In genomic region chr1:109373051-109373593, GRCh38 we compare ENCODE assay signal across 11 cellular contexts. TPM values are rescaled to one million over a fixed set of nuclear protein-coding genes. Genes with fewer than 3 reads are reported as not detected.
DNase-seq lines count a peak whose midpoint lies in the region; ATAC-seq and TF ChIP-seq lines count a peak whose summit lies in the region.
"Had no signal": no experiment of that assay in that cellular context is flagged by ENCODE, and none has a peak within 500 bp of the region (broad histone marks: within the 10 kb centered on the region; RNA-seq: fewer than 3 reads in every experiment).

No MANE protein-coding gene starts in this region.

- TF ChIP-seq CTCF in uterus (IDR thresholded peaks at IDR 0.05): no peak

- no peak overlapping the region for H3K4ac ChIP-seq in mesenchymal stem cell (ENCODE audit: low read depth in 1 of 2, low read length in 2 of 2)

- TF ChIP-seq POLR2A in uterus (IDR thresholded peaks at IDR 0.05): no peak

- H3K4me3 ChIP-seq in mesenchymal stem cell (ENCODE audit: insufficient read depth in 1 of 2, low read depth in 1 of 2, low read length in 2 of 2) (no peak overlapping the region), uterus (no peak overlapping the region)

- intact Hi-C loops in uterus (cut with DNase I; ENCODE audit: low total_unique reads): no loop called here

- ATAC-seq in activated CD8-positive, alpha-beta memory T cell treated with anti-CD3 and anti-CD28 coated beads, Interleukin-2, amount 10 ng/mL, durations not matched to agents 7 days and 5 days: peak; percentile 23
- ATAC-seq: PC-3 had no signal

- H3K36me3 ChIP-seq in mesenchymal stem cell (ENCODE audit: control insufficient read depth in 1 of 2, insufficient read depth in 2 of 2, low read depth in 1 of 2, low read length in 2 of 2): no peaks in the 10 kb centered on the region
- no peaks in the 10 kb centered on the region for H3K36me3 ChIP-seq in uterus

- H3K79me1 ChIP-seq in mesenchymal stem cell (replicated peaks; ENCODE audit: low read length, poor library complexity, severe bottlenecking): peaks cover 8% of the 10 kb centered on the region

- H3K9ac ChIP-seq in mesenchymal stem cell (ENCODE audit: low read length): no peak overlapping the region

- H3K4me1 Mint-ChIP-seq in activated CD8-positive, alpha-beta memory T cell treated with anti-CD3 and anti-CD28 coated beads, Interleukin-2, amount 10 ng/mL, durations not matched to agents 7 days and 5 days: peaks cover 46% of the 10 kb centered on the region

- peaks cover 8% of the 10 kb centered on the region for H3K36me3 Mint-ChIP-seq in activated CD8-positive, alpha-beta memory T cell treated with anti-CD3 and anti-CD28 coated beads, Interleukin-2, amount 10 ng/mL, durations not matched to agents 7 days and 5 days

- H3K27ac Mint-ChIP-seq in activated CD8-positive, alpha-beta memory T cell treated with anti-CD3 and anti-CD28 coated beads, Interleukin-2, amount 10 ng/mL, durations not matched to agents 7 days and 5 days: peak overlapping the region; percentile 34

- H3K4me2 ChIP-seq in mesenchymal stem cell (ENCODE audit: low read length, poor library complexity, severe bottlenecking): no peak overlapping the region

- H2BK120ac ChIP-seq in mesenchymal stem cell (ENCODE audit: low read depth, low read length): peak overlapping the region; percentile 56

- H3K9me3 ChIP-seq in mesenchymal stem cell (ENCODE audit: control insufficient read depth, low read length): no peaks in the 10 kb centered on the region
- H3K9me3 ChIP-seq in uterus: no peaks in the 10 kb centered on the region

- no peak overlapping the region for H3K23ac ChIP-seq in mesenchymal stem cell (ENCODE audit: low read length in 2 of 2)

- DNase-seq in activated CD8-positive, alpha-beta memory T cell treated with anti-CD3 and anti-CD28 coated beads, Interleukin-2, amount 10 ng/mL, durations not matched to agents 7 days and 5 days: no peak
- DNase-seq in activated CD8-positive, alpha-beta memory T cell treated with anti-CD3 and anti-CD28 coated beads for 24 hours: no peak
- DNase-seq in caudate nucleus (lab: John Stamatoyannopoulos, UW) (no peak), mesenchymal stem cell (no peak), uterus (no peak), activated gamma-delta T cell treated with Interleukin-2 at 50 U/mL for 16 hours (no peak), GOT3 (lab: John Stamatoyannopoulos, UW) (no peak), kidney tubule cell (ENCODE audit: low spot score) (no peak)
- DNase-seq: ACHN, NCI-H2107, PC-3 had no signal

- peak overlapping the region; percentile 39 for H4K91ac ChIP-seq in mesenchymal stem cell (ENCODE audit: low read length)

- H3K27ac ChIP-seq in caudate nucleus (ENCODE audit: low read depth, low read length) (peak overlapping the region; percentile 46), mesenchymal stem cell (ENCODE audit: low read length, poor library complexity, severe bottlenecking) (no peak overlapping the region), uterus (peak overlapping the region; percentile 35 to 77)

- H2BK15ac ChIP-seq in mesenchymal stem cell (ENCODE audit: low read depth, poor library complexity, severe bottlenecking): peak overlapping the region; percentile 90

- H3K14ac ChIP-seq in mesenchymal stem cell (ENCODE audit: low read length in 2 of 2): no peak overlapping the region

- peak overlapping the region; percentile 50 for H2AK5ac ChIP-seq in mesenchymal stem cell (ENCODE audit: low read length, severe bottlenecking)

- WGBS in mesenchymal stem cell: 86% methylated on average over 6 of the region's 7 CpGs

- peaks cover 7% of the 10 kb centered on the region for H3K4me1 ChIP-seq in mesenchymal stem cell (ENCODE audit: control insufficient read depth, insufficient read depth, low read depth, low read length)
- H3K4me1 ChIP-seq in uterus: no peaks in the 10 kb centered on the region

- no peak overlapping the region for H2BK12ac ChIP-seq in mesenchymal stem cell (ENCODE audit: low read length in 2 of 2)

- H3K27me3 ChIP-seq in mesenchymal stem cell (ENCODE audit: control insufficient read depth in 1 of 2, insufficient read depth in 1 of 2, low read length in 2 of 2) (no peaks in the 10 kb centered on the region), uterus (no peaks in the 10 kb centered on the region)

- no peak overlapping the region for H2BK5ac ChIP-seq in mesenchymal stem cell (ENCODE audit: low read depth, low read length, poor library complexity, severe bottlenecking)

- CTCF ChIA-PET in activated CD8-positive, alpha-beta memory T cell treated with anti-CD3 and anti-CD28 coated beads, Interleukin-2, amount 10 ng/mL, durations not matched to agents 7 days and 5 days (lab: Charles Lee): interaction anchor here (1.0 to 1.9 kb wide), 4 partner anchors 10 to 96 kb away, joined by 3 to 8 read pairs (median 4); no protein-coding TSS in a partner anchor

- no peak overlapping the region for H2AFZ ChIP-seq in mesenchymal stem cell (ENCODE audit: low read depth, low read length)

- H3K9me3 Mint-ChIP-seq in activated CD8-positive, alpha-beta memory T cell treated with anti-CD3 and anti-CD28 coated beads, Interleukin-2, amount 10 ng/mL, durations not matched to agents 7 days and 5 days (ENCODE audit: low read depth): no peaks in the 10 kb centered on the region

- H4K8ac ChIP-seq in mesenchymal stem cell (ENCODE audit: low read length): peak overlapping the region; percentile 49

- peaks cover 11% of the 10 kb centered on the region for H3K27me3 Mint-ChIP-seq in activated CD8-positive, alpha-beta memory T cell treated with anti-CD3 and anti-CD28 coated beads, Interleukin-2, amount 10 ng/mL, durations not matched to agents 7 days and 5 days

- peak overlapping the region in 1 of 2 experiments; percentile 43 for H3K18ac ChIP-seq in mesenchymal stem cell (ENCODE audit: low read depth in 1 of 2, low read length in 2 of 2)

- H3K4me3 Mint-ChIP-seq in activated CD8-positive, alpha-beta memory T cell treated with anti-CD3 and anti-CD28 coated beads, Interleukin-2, amount 10 ng/mL, durations not matched to agents 7 days and 5 days: no peak overlapping the region

RNA-seq across cellular contexts. Expression of gene SORT1, which starts 24.6 kb away (rescaled TPM):
- 1 to 10 TPM; 5.3 to 8.5 TPM for total RNA-seq in activated CD8-positive, alpha-beta memory T cell treated with anti-CD3 and anti-CD28 coated beads, Interleukin-2, amount 10 ng/mL, durations not matched to agents 7 days and 5 days
- polyA plus RNA-seq in mesenchymal stem cell (2013, experiment 1 of 2): 42.3 TPM
- polyA plus RNA-seq in mesenchymal stem cell (2013, experiment 2 of 2): 43.1 TPM
- 10 to 100 TPM; 20.2 to 43.4 (median 27.9) TPM for total RNA-seq in uterus

RNA-seq across cellular contexts. Expression of gene PSMA5, which starts 53.1 kb away (rescaled TPM):
- total RNA-seq in activated CD8-positive, alpha-beta memory T cell treated with anti-CD3 and anti-CD28 coated beads, Interleukin-2, amount 10 ng/mL, durations not matched to agents 7 days and 5 days: 100 to 1,000 TPM; 178 to 211 TPM
- 80.5 TPM for polyA plus RNA-seq in mesenchymal stem cell (2013, experiment 1 of 2)
- polyA plus RNA-seq in mesenchymal stem cell (2013, experiment 2 of 2): 87.1 TPM
- total RNA-seq in uterus: 10 to 100 TPM; 12.6 to 65.8 (median 40.7) TPM
